19 cellular contexts compared by ENCODE assay signal in genomic region chr1:236023926-236024565, GRCh38. TPM values are rescaled to one million over a fixed set of nuclear protein-coding genes. Genes with fewer than 3 reads are reported as not detected.
DNase-seq lines count a peak whose midpoint lies in the region; ATAC-seq, FAIRE-seq and TF ChIP-seq lines count a peak whose summit lies in the region.
"Had no signal": no experiment of that assay in that cellular context is flagged by ENCODE, and none has a peak within 500 bp of the region (broad histone marks: within the 10 kb centered on the region; RNA-seq: fewer than 3 reads in every experiment).

No MANE protein-coding gene starts in this region.

- no peak overlapping the region for H3K9ac ChIP-seq in HepG2 (ENCODE audit: insufficient read depth, low read depth, low read length)

- no peak for FAIRE-seq in HepG2 (lab: Jason Lieb, UNC)
- FAIRE-seq: GM12891, H54 had no signal

- no peaks in the 10 kb centered on the region for H3K4me1 ChIP-seq in HepG2 (ENCODE audit: insufficient read depth, low read length)
- peaks cover 0 to 15% (median 4%) of the 10 kb centered on the region in 4 donors for H3K4me1 ChIP-seq in right lobe of liver
- H3K4me1 ChIP-seq in SJCRH30, result peaks cover 10% of the 10 kb centered on the region
- H3K4me1 ChIP-seq: SJSA1 had no signal

- H3K79me2 ChIP-seq in HepG2 (ENCODE audit: insufficient read depth, low read length), result peaks cover 2% of the 10 kb centered on the region

- TF ChIP-seq CTCF in HepG2 (CRISPR knock-in tag; IDR thresholded peaks at IDR 0.05) (no peak), right lobe of liver (IDR thresholded peaks at IDR 0.05) (no peak)

- BruUV-seq in HepG2 (replicated peaks; lab: Mats Ljungman, UMichigan), result no TSS peak

- H3K27me3 ChIP-seq in HepG2 (ENCODE audit: control insufficient read depth in 1 of 2, insufficient read depth in 2 of 2, low read length in 2 of 2) (no peaks in the 10 kb centered on the region), right lobe of liver (no peaks in the 10 kb centered on the region), SJCRH30 (no peaks in the 10 kb centered on the region)
- H3K27me3 ChIP-seq: MG63, SJSA1 had no signal

- intact Hi-C loops in HepG2 (cut with micrococcal nuclease; ENCODE audit: unreplicated experiment) (no loop called here), right lobe of liver (cut with DNase I) (no loop called here)

- TF ChIP-seq EP300 in HepG2 (IDR thresholded peaks at IDR 0.05; ENCODE audit: low read depth in 2 of 2, low read length in 2 of 2), result no peak
- no peak for TF ChIP-seq EP300 in HepG2 (CRISPR knock-in tag; IDR thresholded peaks at IDR 0.05; ENCODE audit: borderline replicate concordance)

- H3K27ac ChIP-seq in HepG2 (ENCODE audit: extremely low read length, insufficient read depth, low read length), result no peak overlapping the region
- no peak overlapping the region for H3K27ac ChIP-seq in right lobe of liver
- H3K27ac ChIP-seq in SJCRH30, result peak overlapping the region; percentile 51
- H3K27ac ChIP-seq: PC-9, SJSA1 had no signal

- H4K20me1 ChIP-seq in HepG2 (ENCODE audit: insufficient read depth, low read length), result no peaks in the 10 kb centered on the region

- WGBS in HepG2 (ENCODE audit: low lambda C conversion rate), result over 99% methylated on average over 14 of the region's 15 CpGs
- WGBS in right lobe of liver (ENCODE audit: insufficient coverage, low coverage, low lambda C conversion rate, missing lambda C conversion rate), result 93% methylated on average over 12 of the region's 15 CpGs

- no peak for DNase-seq in HepG2 (ENCODE audit: low spot score)
- no peak for DNase-seq in right lobe of liver
- DNase-seq in SJCRH30, result peak; percentile 32 to 52
- DNase-seq in retina, result peak; percentile 18
- DNase-seq: GF-D8, MG63, NCI-H1048, NCI-H1436, NCI-H1930, NCI-H226, NCI-H524 treated with DMSO at 0.1 percent for 48 hours, PC-9 had no signal

- H3K9me3 ChIP-seq in HepG2 (ENCODE audit: low read length) (no peaks in the 10 kb centered on the region), right lobe of liver (no peaks in the 10 kb centered on the region), SJCRH30 (replicated peaks) (no peaks in the 10 kb centered on the region)
- H3K9me3 ChIP-seq: MG63, SJSA1 had no signal

- H2AFZ ChIP-seq in HepG2 (ENCODE audit: low read length), result no peak overlapping the region
- H2AFZ ChIP-seq: PC-9 had no signal

- H3K4me3 ChIP-seq in HepG2 (replicated peaks in 1 of 3; ENCODE audit: insufficient read depth in 1 of 3, low read depth in 2 of 3, low read length in 3 of 3) (no peak overlapping the region), right lobe of liver (no peak overlapping the region), SJCRH30 (peak overlapping the region; percentile 29; the same call in 1 of the 2 replicates)
- H3K4me3 ChIP-seq: MG63, PC-9, SJSA1 had no signal

- H3K4me2 ChIP-seq in HepG2 (ENCODE audit: low read depth, low read length), result no peak overlapping the region
- H3K4me2 ChIP-seq: PC-9 had no signal

- peaks cover 39 to 81% of the 10 kb centered on the region in 2 experiments; a peak in 4 of 5 replicates for H3K36me3 ChIP-seq in HepG2 (replicated peaks in 1 of 2; ENCODE audit: control insufficient read depth in 1 of 2, insufficient read depth in 2 of 2, low read length in 2 of 2)
- H3K36me3 ChIP-seq in right lobe of liver, result peaks cover 0 to 73% (median 34%) of the 10 kb centered on the region in 4 donors
- no peaks in the 10 kb centered on the region for H3K36me3 ChIP-seq in SJCRH30

- POLR2A ChIA-PET in HepG2 (lab: Yijun Ruan, JAX), result no interaction called here

- no peak for TF ChIP-seq RAD21 in HepG2 (CRISPR knock-in tag; IDR thresholded peaks at IDR 0.05)

- in situ Hi-C loops in HepG2 (cut with HindIII; ENCODE audit: extremely low pct_ligation_motif_present, low pct_unique_long_range_greater_than_20kb), result no loop called here

- CTCF ChIA-PET in HepG2 (lab: Yijun Ruan, JAX; ENCODE audit: low intra/inter-chr PET ratio, low total read pairs), result no interaction called here

- no peak for TF ChIP-seq POLR2A in HepG2 (IDR thresholded peaks at IDR 0.05; ENCODE audit: insufficient read depth in 1 of 2, low read depth in 2 of 2, low read length in 2 of 2)
- TF ChIP-seq POLR2A in right lobe of liver (IDR thresholded peaks at IDR 0.05), result no peak

- ATAC-seq in HepG2 (no peak), right lobe of liver (no peak), GM19452 (IDR thresholded peaks at IDR 0.05; ENCODE audit: unreplicated experiment) (no peak), HG03469 (IDR thresholded peaks at IDR 0.05; ENCODE audit: unreplicated experiment) (no peak), GM18498 (IDR thresholded peaks at IDR 0.05; ENCODE audit: unreplicated experiment) (no peak)

RNA-seq across cellular contexts. Expression of gene NID1, which starts 40.8 kb away (rescaled TPM):
- total RNA-seq in HepG2 (2016; rRNA removed; fragmentation: Illumina TruSeq; extraction: Trizol) (29.3 and 50.2 TPM in 2 replicates), right lobe of liver (10 to 100 TPM; 45.7 to 67.1 (median 59.1) TPM)
- total RNA-seq in HepG2 (2016; cell fraction: cytosol; rRNA removed; fragmentation: Illumina TruSeq; extraction: Trizol; ENCODE audit: low read depth), result 5.0 and 5.1 TPM in 2 replicates
- total RNA-seq in HepG2 (2016; cell fraction: insoluble cytoplasmic fraction; rRNA removed; fragmentation: Illumina TruSeq; extraction: Trizol), result 22.1 and 49.8 TPM in 2 replicates
- 10.8 and 12.4 TPM in 2 replicates for total RNA-seq in HepG2 (2016; cell fraction: membrane; rRNA removed; fragmentation: Illumina TruSeq; extraction: Trizol)
- total RNA-seq in HepG2 (2016; cell fraction: nucleus; rRNA removed; fragmentation: Illumina TruSeq; extraction: Trizol), result 68.9 and 87.3 TPM in 2 replicates
- polyA plus RNA-seq in HepG2 (2011; rRNA removed), result 56.1 and 77.2 TPM in 2 replicates
- 45.0 and 56.5 TPM in 2 replicates for polyA plus RNA-seq in HepG2 (2011; cell fraction: cytosol; rRNA removed)
- 102 and 105 TPM in 2 replicates for polyA plus RNA-seq in HepG2 (2011; cell fraction: nucleus; rRNA removed)
- 122 and 152 TPM in 2 replicates for polyA plus RNA-seq in HepG2 (2012)
- 2.7 and 3.2 TPM in 2 replicates for polyA plus RNA-seq in HepG2 (2016; cell fraction: cytosol; fragmentation: Illumina TruSeq; extraction: Trizol; ENCODE audit: low read depth)
- 25.6 and 37.4 TPM in 2 replicates for polyA plus RNA-seq in HepG2 (2016; cell fraction: insoluble cytoplasmic fraction; fragmentation: Illumina TruSeq; extraction: Trizol; ENCODE audit: low read depth)
- polyA plus RNA-seq in HepG2 (2016; cell fraction: membrane; fragmentation: Illumina TruSeq; extraction: Trizol; ENCODE audit: low read depth), result 7.7 and 9.8 TPM in 2 replicates
- polyA plus RNA-seq in HepG2 (2016; cell fraction: nucleus; fragmentation: Illumina TruSeq; extraction: Trizol; ENCODE audit: insufficient read depth, low read depth), result 108 and 114 TPM in 2 replicates
- polyA minus RNA-seq in HepG2 (2011; rRNA and poly(A)+ RNA removed; ENCODE audit: low replicate concordance), result 173 TPM in 1 of 2 replicates, not detected in the other
- polyA minus RNA-seq in HepG2 (2011; cell fraction: cytosol; rRNA and poly(A)+ RNA removed), result 109 and 121 TPM in 2 replicates
- 60.0 and 68.8 TPM in 2 replicates for polyA minus RNA-seq in HepG2 (2011; cell fraction: nucleus; rRNA and poly(A)+ RNA removed)
- 27.4 and 29.6 TPM in 2 replicates for total RNA-seq in SJCRH30 (2014; rRNA removed; shearing (Covaris generic))
- total RNA-seq: HT-29, PC-9 had no signal

Comparison
In these comparisons a context has a peak if more than half of its experiments do, and no peak if none do; other contexts are left out.
1. DNase-seq: peak in SJCRH30 (2 of 2) and retina (single experiment); none in HepG2 (single experiment) and right lobe of liver (0 of 3).